ENCODE assay signal across 29 cellular contexts in genomic region chr5:172699423-172699822, GRCh38.
"Had no signal": no experiment of that assay in that cellular context is flagged by ENCODE, and none has a peak within 500 bp of the region (broad histone marks: within the 10 kb centered on the region; RNA-seq: fewer than 3 reads in every experiment).

No MANE protein-coding gene starts in this region.

- H3K27ac Mint-ChIP-seq: activated B cell treated with CpG ODN at 0.5 μM for 24 hours; activated CD8-positive, alpha-beta T cell treated with anti-CD3 and anti-CD28 coated beads for 36 hours; activated T-cell treated with anti-CD3 and anti-CD28 coated beads, Interleukin-2, amount 50 U/mL, for 72 hours; T-helper 17 cell had no signal

- H3K36me3 Mint-ChIP-seq: activated naive CD4-positive, alpha-beta T cell treated with anti-CD3 and anti-CD28 coated beads, Interleukin-2, amount 50 U/mL, for 72 hours; mesothelial cell of epicardium; naive B cell; stimulated activated naive B cell treated with anti-CD40 and anti-IgM and Interleukin-4, amounts not matched to agents 10 μg/mL and 1 μg/mL and 100 μg/mL, for 72 hours had no signal

- H3K4me3 Mint-ChIP-seq: activated B cell treated with CpG ODN at 0.5 μM for 24 hours; activated CD8-positive, alpha-beta T cell treated with anti-CD3 and anti-CD28 coated beads for 36 hours; activated T-cell treated with anti-CD3 and anti-CD28 coated beads, Interleukin-2, amount 50 U/mL, for 72 hours; effector memory CD8-positive, alpha-beta T cell; stimulated activated naive B cell treated with anti-CD40 and anti-IgM and Interleukin-4, amounts not matched to agents 10 μg/mL and 1 μg/mL and 100 μg/mL, for 72 hours; T-helper 17 cell had no signal

- ATAC-seq: activated CD8-positive, alpha-beta T cell treated with anti-CD3 and anti-CD28 coated beads for 36 hours; activated naive CD4-positive, alpha-beta T cell treated with anti-CD3 and anti-CD28 coated beads, Interleukin-2, amount 50 U/mL, for 72 hours; activated T-cell treated with anti-CD3 and anti-CD28 coated beads, Interleukin-2, amount 50 U/mL, for 72 hours; effector memory CD8-positive, alpha-beta T cell; pancreas; stimulated activated naive B cell treated with anti-CD40 and anti-IgM and Interleukin-4, amounts not matched to agents 10 μg/mL and 1 μg/mL and 100 μg/mL, for 72 hours; T-helper 17 cell; upper lobe of right lung had no signal

- H3K9me3 ChIP-seq: pancreas, prostate gland, stomach, tibial artery, upper lobe of right lung had no signal

- H3K9me3 Mint-ChIP-seq: activated B cell treated with CpG ODN at 0.5 μM for 24 hours; activated CD8-positive, alpha-beta T cell treated with anti-CD3 and anti-CD28 coated beads for 36 hours; activated naive CD4-positive, alpha-beta T cell treated with anti-CD3 and anti-CD28 coated beads, Interleukin-2, amount 50 U/mL, for 72 hours; activated T-cell treated with anti-CD3 and anti-CD28 coated beads, Interleukin-2, amount 50 U/mL, for 72 hours; effector memory CD8-positive, alpha-beta T cell; mesothelial cell of epicardium; naive B cell; neural crest cell; stimulated activated naive B cell treated with anti-CD40 and anti-IgM and Interleukin-4, amounts not matched to agents 10 μg/mL and 1 μg/mL and 100 μg/mL, for 72 hours had no signal

- DNase-seq: activated B cell treated with CpG ODN at 0.5 μM for 24 hours; activated CD4-positive, alpha-beta T cell treated with anti-CD3 and anti-CD28 coated beads, Interleukin-2, amount 50 U/mL, for 1 hour; activated CD8-positive, alpha-beta T cell treated with anti-CD3 and anti-CD28 coated beads for 36 hours; activated naive CD4-positive, alpha-beta T cell; activated T-cell treated with anti-CD3 and anti-CD28 coated beads for 4 hours; activated T-cell treated with anti-CD3 and anti-CD28 coated beads, Interleukin-2, amount 50 U/mL, for 72 hours; cerebellar nuclear complex; dorsolateral prefrontal cortex; effector memory CD8-positive, alpha-beta T cell; erythroblast; foreskin fibroblast; left ventricle myocardium superior; naive B cell; nucleus accumbens; stimulated activated CD4-positive, alpha-beta T cell treated with anti-CD3 and anti-CD28 coated beads, Interleukin-15, amount 100 ng/mL, for 24 hours; stimulated activated CD4-positive, alpha-beta T cell treated with anti-CD3 and anti-CD28 coated beads, Interleukin-2, amount 100 ng/mL, for 24 hours; stimulated activated naive B cell treated with anti-CD40 and anti-IgM and Interleukin-4, amounts not matched to agents 10 μg/mL and 1 μg/mL and 100 μg/mL, for 72 hours; stomach; T-helper 17 cell; T1000; upper lobe of right lung had no signal

- H3K27me3 ChIP-seq: pancreas, upper lobe of right lung had no signal

- H3K4me3 ChIP-seq: coronary artery, dorsolateral prefrontal cortex, pancreas, prostate gland, stomach, tibial artery, upper lobe of right lung had no signal

- H3K36me3 ChIP-seq: pancreas, prostate gland, stomach, tibial artery, upper lobe of right lung had no signal

- H3K27ac ChIP-seq: coronary artery, dorsolateral prefrontal cortex, pancreas, prostate gland, SK-N-MC, tibial artery, upper lobe of right lung had no signal
